In the genomic region with DNA sequence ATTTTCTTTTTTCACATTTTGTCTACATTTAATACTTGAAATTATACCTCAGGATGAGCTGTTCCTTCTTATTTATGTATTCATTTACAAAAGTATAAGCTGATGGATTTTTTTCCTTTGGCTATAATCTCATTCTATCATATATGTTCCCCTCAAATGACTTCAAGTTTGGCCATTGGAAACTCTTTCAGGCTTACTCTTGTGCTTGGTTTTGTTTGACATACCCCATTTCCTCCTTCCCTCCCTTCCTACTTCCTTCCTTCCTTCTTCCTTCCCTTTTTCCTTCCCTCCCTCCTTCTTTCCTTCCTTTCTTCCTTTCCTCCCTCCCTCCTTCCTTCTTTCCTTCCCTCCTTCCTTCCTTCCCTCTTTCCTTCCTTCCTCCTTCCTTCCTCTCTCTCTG, we compare ENCODE assay signal across 27 cellular contexts.
"Had no signal": no experiment of that assay in that cellular context is flagged by ENCODE, and none has a peak within 500 bp of the region (broad histone marks: within the 10 kb centered on the region; RNA-seq: fewer than 3 reads in every experiment).

No MANE protein-coding gene starts in this region.

- H3K27ac ChIP-seq: stomach, suprapubic skin, testis, thoracic aorta, thyroid gland, tibial artery, tibial nerve, transverse colon, upper lobe of left lung, upper lobe of right lung, uterus, vagina had no signal

- H3K27me3 ChIP-seq: stomach, suprapubic skin, testis, thyroid gland, tibial artery, tibial nerve, transverse colon, upper lobe of left lung, upper lobe of right lung, uterus, vagina had no signal

- H3K9me3 ChIP-seq: stomach, suprapubic skin, testis, thyroid gland, tibial artery, tibial nerve, transverse colon, upper lobe of left lung, upper lobe of right lung, uterus, vagina had no signal

- ATAC-seq: stimulated activated effector memory CD8-positive, alpha-beta T cell treated with anti-CD3 and anti-CD28 coated beads, Interleukin-12 subunit alpha, Interleukin-12 subunit beta, amount 100 ng/mL, for 72 hours; stimulated activated memory B cell treated with anti-CD40 and anti-IgM and Interleukin-4, amounts not matched to agents 10 μg/mL and 1 μg/mL and 100 μg/mL, for 72 hours; stimulated activated naive B cell treated with anti-CD40 and anti-IgM and Interleukin-4, amounts not matched to agents 10 μg/mL and 1 μg/mL and 100 μg/mL, for 72 hours; stimulated activated naive CD8-positive, alpha-beta T cell treated with anti-CD3 and anti-CD28 coated beads, Interleukin-15, amount 100 ng/mL, for 72 hours; stimulated activated naive CD8-positive, alpha-beta T cell treated with anti-CD3 and anti-CD28 coated beads, Interleukin-15, Interleukin-2, amounts not matched to agents 100 U/mL and 50 U/mL, for 24 hours; upper lobe of right lung had no signal

- DNase-seq: stimulated activated CD4-positive, alpha-beta T cell treated with anti-CD3 and anti-CD28 coated beads, Interleukin-2, amount 100 ng/mL, for 48 hours; stimulated activated CD4-positive, alpha-beta T cell treated with anti-CD3 and anti-CD28 coated beads, Interleukin-4, amount 100 ng/mL, for 1 hour; stimulated activated CD4-positive, alpha-beta T cell treated with anti-CD3 and anti-CD28 coated beads, Interleukin-4, amount 100 ng/mL, for 24 hours; stimulated activated CD4-positive, alpha-beta T cell treated with anti-CD3 and anti-CD28 coated beads, Interleukin-4, amount 100 ng/mL, for 4 hours; stimulated activated CD8-positive, alpha-beta memory T cell treated with anti-CD3 and anti-CD28 coated beads, Interleukin-4, amount 100 ng/mL, for 48 hours; stimulated activated naive B cell treated with anti-CD40 and anti-IgM and Interleukin-4, amounts not matched to agents 10 μg/mL and 1 μg/mL and 100 μg/mL, for 72 hours; stimulated activated naive CD4-positive, alpha-beta T cell; stimulated activated naive CD4-positive, alpha-beta T cell treated with Interleukin-2 at 50 U/mL for 16 hours; stimulated activated naive CD8-positive, alpha-beta T cell treated with anti-CD3 and anti-CD28 coated beads, Interleukin-15, amount 100 ng/mL, for 72 hours; stimulated activated naive CD8-positive, alpha-beta T cell treated with anti-CD3 and anti-CD28 coated beads, Interleukin-15, Interleukin-2, amounts not matched to agents 100 U/mL and 50 U/mL, for 24 hours; stomach; substantia nigra; testis; thyroid gland; tibial artery; transverse colon; trophoblast cell; upper lobe of left lung; upper lobe of right lung; uterus had no signal

- FAIRE-seq: urothelium cell line had no signal

- H3K36me3 ChIP-seq: stomach, suprapubic skin, thoracic aorta, thyroid gland, tibial artery, tibial nerve, transverse colon, upper lobe of left lung, upper lobe of right lung, uterus, vagina had no signal

- H3K4me1 ChIP-seq: stomach, suprapubic skin, testis, thyroid gland, tibial artery, tibial nerve, transverse colon, upper lobe of left lung, upper lobe of right lung, uterus, vagina had no signal

- H3K4me3 ChIP-seq: stomach, suprapubic skin, testis, thoracic aorta, thyroid gland, tibial artery, tibial nerve, transverse colon, upper lobe of left lung, upper lobe of right lung, uterus, vagina had no signal
